8 cellular contexts compared by ENCODE assay signal in the genomic region with DNA sequence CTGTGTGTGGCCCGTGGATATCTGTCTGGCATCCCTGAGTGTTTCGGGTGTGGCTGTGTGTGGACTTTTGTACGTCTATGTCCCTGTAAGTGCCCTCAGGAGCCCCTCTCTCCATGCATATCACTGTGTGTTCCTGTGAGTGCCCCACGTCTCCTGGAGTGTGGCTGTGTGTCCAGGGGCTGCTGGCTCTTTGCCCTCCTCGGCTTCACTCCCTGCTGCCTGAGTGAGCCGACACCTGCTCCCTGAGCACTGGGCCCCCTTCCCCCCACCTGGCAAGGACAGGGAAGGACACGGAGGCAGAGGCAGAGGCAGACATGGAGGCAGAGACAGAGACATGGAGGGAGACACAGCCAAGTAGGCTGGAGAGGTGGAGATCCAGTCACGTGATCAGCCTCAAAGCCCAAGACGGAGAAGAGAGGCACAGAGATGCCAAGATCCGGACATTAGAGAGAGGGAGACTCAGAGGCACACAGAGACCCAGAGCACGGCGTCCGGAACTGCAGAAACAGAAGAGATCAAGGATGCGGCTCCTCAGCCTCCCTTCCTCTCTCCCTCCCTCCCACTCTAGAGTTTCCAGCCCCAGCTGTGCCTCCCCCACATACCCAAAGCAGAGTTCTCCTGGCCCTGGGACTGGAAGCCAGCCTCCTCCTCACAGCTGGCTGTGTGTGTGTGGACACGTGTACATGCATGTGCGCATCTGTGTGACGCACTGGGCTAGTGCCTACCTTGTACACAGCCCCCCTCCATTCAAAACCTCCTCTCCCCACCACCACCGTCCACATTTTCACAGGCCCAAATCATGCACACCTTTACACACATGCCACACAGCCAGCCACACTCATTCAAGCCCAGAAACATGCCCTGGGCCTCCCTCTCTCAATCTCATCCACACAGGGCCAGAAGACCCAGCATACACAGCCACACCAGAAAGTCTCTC. TPM values are rescaled to one million over a fixed set of nuclear protein-coding genes. Genes with fewer than 3 reads are reported as not detected.
DNase-seq lines count a peak whose midpoint lies in the region; ATAC-seq, FAIRE-seq and TF ChIP-seq lines count a peak whose summit lies in the region.

No MANE protein-coding gene starts in this region.

- 9 to 11% methylated on average over 17 to 18 of the region's 18 CpGs for WGBS in GM23248 (ENCODE audit: low coverage in 1 of 2, low lambda C conversion rate in 2 of 2, missing lambda C conversion rate in 2 of 2), 2 experiments
- 45% methylated on average over 17 of the region's 18 CpGs for WGBS in HepG2 (ENCODE audit: low lambda C conversion rate)

- TF ChIP-seq POLR2A in HepG2 (IDR thresholded peaks at IDR 0.05; ENCODE audit: insufficient read depth in 1 of 2, low read depth in 2 of 2, low read length in 2 of 2) = no peak

- H3K4me2 ChIP-seq in GM23248 (ENCODE audit: unreplicated experiment) = peak overlapping the region; percentile 38
- H3K4me2 ChIP-seq in HepG2 (ENCODE audit: low read depth, low read length) = peak overlapping the region; percentile 100

- H3K9me2 ChIP-seq in GM23248 (ENCODE audit: insufficient read depth) = no peaks in the 10 kb centered on the region

- no peak for FAIRE-seq in HepG2 (lab: Jason Lieb, UNC)

- peak; percentile 18 for ATAC-seq in HepG2

- peaks cover 23% of the 10 kb centered on the region for H3K4me1 ChIP-seq in GM23248 (ENCODE audit: insufficient read depth)
- peaks cover 27% of the 10 kb centered on the region for H3K4me1 ChIP-seq in colonic mucosa
- H3K4me1 ChIP-seq in HepG2 (ENCODE audit: insufficient read depth, low read length) = peaks cover 54% of the 10 kb centered on the region

- H3K9ac ChIP-seq in GM23248 (peak overlapping the region; percentile 38), colonic mucosa (ENCODE audit: low read depth in 2 of 2, low read length in 2 of 2) (peak overlapping the region; percentile 78 to 88), HepG2 (ENCODE audit: insufficient read depth, low read depth, low read length) (peak overlapping the region; percentile 64)

- peak overlapping the region; percentile 41 for H3K27ac ChIP-seq in GM23248
- peak overlapping the region; percentile 76 for H3K27ac ChIP-seq in colonic mucosa
- H3K27ac ChIP-seq in HepG2 (ENCODE audit: extremely low read length, insufficient read depth, low read length) = no peak overlapping the region
- peak overlapping the region; percentile 75 for H3K27ac ChIP-seq in substantia nigra (ENCODE audit: low read depth, low read length, poor library complexity, severe bottlenecking)

- H2AFZ ChIP-seq in GM23248 (peak overlapping the region; percentile 45), HepG2 (ENCODE audit: low read length) (no peak overlapping the region)

- H3K4me3 ChIP-seq in GM23248 (peak overlapping the region; percentile 4; the same call in 1 of the 2 replicates), colonic mucosa (peak overlapping the region; percentile 52), HepG2 (replicated peaks in 1 of 3; ENCODE audit: insufficient read depth in 1 of 3, low read depth in 2 of 3, low read length in 3 of 3) (peak overlapping the region; percentile 56 to 79 (median 60); a peak in 5 of 6 replicates)

- TF ChIP-seq EP300 in HepG2 (IDR thresholded peaks at IDR 0.05; ENCODE audit: low read depth in 2 of 2, low read length in 2 of 2) = no peak
- no peak for TF ChIP-seq EP300 in HepG2 (CRISPR knock-in tag; IDR thresholded peaks at IDR 0.05; ENCODE audit: borderline replicate concordance)

- CTCF ChIA-PET in HepG2 (lab: Yijun Ruan, JAX; ENCODE audit: low intra/inter-chr PET ratio, low total read pairs) = no interaction called here

- H3K36me3 ChIP-seq in GM23248 (ENCODE audit: low read depth) = no peaks in the 10 kb centered on the region
- H3K36me3 ChIP-seq in colonic mucosa = no peaks in the 10 kb centered on the region
- no peaks in the 10 kb centered on the region for H3K36me3 ChIP-seq in HepG2 (replicated peaks in 1 of 2; ENCODE audit: control insufficient read depth in 1 of 2, insufficient read depth in 2 of 2, low read length in 2 of 2)

- no peaks in the 10 kb centered on the region; the same call in 1 of the 2 replicates for H3F3A ChIP-seq in GM23248 (ENCODE audit: insufficient read depth)

- no TSS peak for BruUV-seq in HepG2 (replicated peaks; lab: Mats Ljungman, UMichigan)

- no peaks in the 10 kb centered on the region for H3K9me3 ChIP-seq in GM23248 (ENCODE audit: low read depth)
- no peaks in the 10 kb centered on the region for H3K9me3 ChIP-seq in colonic mucosa
- H3K9me3 ChIP-seq in HepG2 (ENCODE audit: low read length) = no peaks in the 10 kb centered on the region

- peak; percentile 85 for DNase-seq in GM23248
- DNase-seq in NCI-H526 treated with DMSO at 0.1 percent for 48 hours (lab: John Stamatoyannopoulos, UW) = peak; percentile 63
- DNase-seq in colonic mucosa = peak; percentile 72
- DNase-seq in HepG2 (ENCODE audit: low spot score) = no peak
- peak in 38 of 49 donors; percentile 14 to 91 (median 54) for DNase-seq in substantia nigra (lab: John Stamatoyannopoulos, UW)
- no peak for DNase-seq in glomerular visceral epithelial cell (ENCODE audit: extremely low spot score)
- no peak for DNase-seq in stimulated activated CD4-positive, alpha-beta T cell treated with anti-CD3 and anti-CD28 coated beads, Interleukin-15, amount 100 ng/mL, for 24 hours
- no peak for DNase-seq in mesenteric fat pad (ENCODE audit: low spot score)

- H3K79me2 ChIP-seq in GM23248 (ENCODE audit: insufficient read depth) = no peaks in the 10 kb centered on the region
- H3K79me2 ChIP-seq in HepG2 (ENCODE audit: insufficient read depth, low read length) = no peaks in the 10 kb centered on the region

- H4K20me1 ChIP-seq in GM23248 (ENCODE audit: insufficient read depth) = no peaks in the 10 kb centered on the region
- H4K20me1 ChIP-seq in HepG2 (ENCODE audit: insufficient read depth, low read length) = no peaks in the 10 kb centered on the region

- in situ Hi-C loops in GM23248 (cut with MboI) = no loop called here
- in situ Hi-C loops in HepG2 (cut with HindIII; ENCODE audit: extremely low pct_ligation_motif_present, low pct_unique_long_range_greater_than_20kb) = no loop called here

- H3K27me3 ChIP-seq in GM23248 (replicated peaks; ENCODE audit: insufficient read depth) (no peaks in the 10 kb centered on the region), colonic mucosa (no peaks in the 10 kb centered on the region), HepG2 (ENCODE audit: control insufficient read depth in 1 of 2, insufficient read depth in 2 of 2, low read length in 2 of 2) (no peaks in the 10 kb centered on the region)

- intact Hi-C loops in colonic mucosa (cut with DNase I) (no loop called here), HepG2 (cut with micrococcal nuclease; ENCODE audit: unreplicated experiment) (loop anchor here (5.0 kb wide), 1 partner anchor 43 kb away; no protein-coding TSS in a partner anchor)

- POLR2A ChIA-PET in HepG2 (lab: Yijun Ruan, JAX) = interaction anchor here (1.5 kb wide), 1 partner anchor 14 kb away, joined by 4 read pairs; no protein-coding TSS in a partner anchor

- TF ChIP-seq CTCF in colonic mucosa (IDR thresholded peaks at IDR 0.05) (no peak), HepG2 (CRISPR knock-in tag; IDR thresholded peaks at IDR 0.05) (no peak)

- no peak for TF ChIP-seq RAD21 in HepG2 (CRISPR knock-in tag; IDR thresholded peaks at IDR 0.05)

TF ChIP-seq in HepG2, 621 proteins besides CTCF, POLR2A, EP300 and RAD21 (continues in another document):
- TF ChIP-seq KDM5B (CRISPR knock-in tag; IDR thresholded peaks at IDR 0.05; ENCODE audit: borderline replicate concordance) = no peak
- peak; percentile 89; the same call in 1 of the 2 replicates for TF ChIP-seq RAD51 (IDR thresholded peaks at IDR 0.05; ENCODE audit: borderline replicate concordance)
- no peak for TF ChIP-seq DPF2 (CRISPR knock-in tag; IDR thresholded peaks at IDR 0.05; ENCODE audit: borderline replicate concordance, low read depth)
- TF ChIP-seq, protein P1, sequence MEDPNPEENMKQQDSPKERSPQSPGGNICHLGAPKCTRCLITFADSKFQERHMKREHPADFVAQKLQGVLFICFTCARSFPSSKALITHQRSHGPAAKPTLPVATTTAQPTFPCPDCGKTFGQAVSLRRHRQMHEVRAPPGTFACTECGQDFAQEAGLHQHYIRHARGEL (CRISPR knock-in tag; IDR thresholded peaks at IDR 0.05) = no peak
- TF ChIP-seq ELF1 (CRISPR knock-in tag; IDR thresholded peaks at IDR 0.05) = no peak
- TF ChIP-seq ZMYM3 (CRISPR knock-in tag; IDR thresholded peaks at IDR 0.05) = no peak

RNA-seq across cellular contexts. Expression of a gene that starts 39.0 kb away (rescaled TPM):
- total RNA-seq in GM23248 (2014; rRNA removed; shearing (Covaris generic)) = 18.6 and 19.3 TPM in 2 replicates
- 117 and 118 TPM in 2 replicates for polyA plus RNA-seq in GM23248 (2016; fragmentation: Nextera tagmentation; extraction: Ambion mirVana)
- total RNA-seq in colonic mucosa = 100 to 1,000 TPM; 120 to 168 TPM
- total RNA-seq in HepG2 (2016; rRNA removed; fragmentation: Illumina TruSeq; extraction: Trizol) = 10.4 and 16.9 TPM in 2 replicates
- total RNA-seq in HepG2 (2016; cell fraction: cytosol; rRNA removed; fragmentation: Illumina TruSeq; extraction: Trizol; ENCODE audit: low read depth) = 3.7 and 4.4 TPM in 2 replicates
- total RNA-seq in HepG2 (2016; cell fraction: insoluble cytoplasmic fraction; rRNA removed; fragmentation: Illumina TruSeq; extraction: Trizol) = 10.6 and 15.8 TPM in 2 replicates
- total RNA-seq in HepG2 (2016; cell fraction: membrane; rRNA removed; fragmentation: Illumina TruSeq; extraction: Trizol) = 17.2 and 17.7 TPM in 2 replicates
- total RNA-seq in HepG2 (2016; cell fraction: nucleus; rRNA removed; fragmentation: Illumina TruSeq; extraction: Trizol) = 13.0 and 13.9 TPM in 2 replicates
- polyA plus RNA-seq in HepG2 (2011; rRNA removed) = 26.4 and 27.7 TPM in 2 replicates
- polyA plus RNA-seq in HepG2 (2011; cell fraction: cytosol; rRNA removed) = 16.3 and 16.7 TPM in 2 replicates
- 25.0 and 25.9 TPM in 2 replicates for polyA plus RNA-seq in HepG2 (2011; cell fraction: nucleus; rRNA removed)
- polyA plus RNA-seq in HepG2 (2012) = 29.4 and 35.1 TPM in 2 replicates
- 2.7 and 3.1 TPM in 2 replicates for polyA plus RNA-seq in HepG2 (2016; cell fraction: cytosol; fragmentation: Illumina TruSeq; extraction: Trizol; ENCODE audit: low read depth)
- polyA plus RNA-seq in HepG2 (2016; cell fraction: insoluble cytoplasmic fraction; fragmentation: Illumina TruSeq; extraction: Trizol; ENCODE audit: low read depth) = 21.4 and 26.0 TPM in 2 replicates
- 12.8 and 13.7 TPM in 2 replicates for polyA plus RNA-seq in HepG2 (2016; cell fraction: membrane; fragmentation: Illumina TruSeq; extraction: Trizol; ENCODE audit: low read depth)
- polyA plus RNA-seq in HepG2 (2016; cell fraction: nucleus; fragmentation: Illumina TruSeq; extraction: Trizol; ENCODE audit: insufficient read depth, low read depth) = 23.0 and 25.5 TPM in 2 replicates
- 45.6 and 56.9 TPM in 2 replicates for polyA minus RNA-seq in HepG2 (2011; rRNA and poly(A)+ RNA removed; ENCODE audit: low replicate concordance)
- 22.2 and 26.7 TPM in 2 replicates for polyA minus RNA-seq in HepG2 (2011; cell fraction: cytosol; rRNA and poly(A)+ RNA removed)
- polyA minus RNA-seq in HepG2 (2011; cell fraction: nucleus; rRNA and poly(A)+ RNA removed) = 22.0 and 23.7 TPM in 2 replicates
- total RNA-seq in mesenteric fat pad = 156 TPM

Comparison
In these comparisons a context has a peak if more than half of its experiments do, and no peak if none do; other contexts are left out.
1. DNase-seq: peak in GM23248 (single experiment), NCI-H526 treated with DMSO at 0.1 percent for 48 hours (single experiment), colonic mucosa (single experiment) and substantia nigra (38 of 49); none in HepG2 (single experiment), glomerular visceral epithelial cell (single experiment), stimulated activated CD4-positive, alpha-beta T cell treated with anti-CD3 and anti-CD28 coated beads, Interleukin-15, amount 100 ng/mL, for 24 hours (single experiment) and mesenteric fat pad (single experiment).
2. H3K4me3 ChIP-seq: peak in every context shown above with its lines; median percentile 60 in HepG2; 52 in colonic mucosa; 4 in GM23248.
3. Peak in every context shown above with its lines, with median percentiles within 50 percentile points of each other: H3K9ac ChIP-seq.